ENCODE assay signal across 9 cellular contexts in the genomic region with DNA sequence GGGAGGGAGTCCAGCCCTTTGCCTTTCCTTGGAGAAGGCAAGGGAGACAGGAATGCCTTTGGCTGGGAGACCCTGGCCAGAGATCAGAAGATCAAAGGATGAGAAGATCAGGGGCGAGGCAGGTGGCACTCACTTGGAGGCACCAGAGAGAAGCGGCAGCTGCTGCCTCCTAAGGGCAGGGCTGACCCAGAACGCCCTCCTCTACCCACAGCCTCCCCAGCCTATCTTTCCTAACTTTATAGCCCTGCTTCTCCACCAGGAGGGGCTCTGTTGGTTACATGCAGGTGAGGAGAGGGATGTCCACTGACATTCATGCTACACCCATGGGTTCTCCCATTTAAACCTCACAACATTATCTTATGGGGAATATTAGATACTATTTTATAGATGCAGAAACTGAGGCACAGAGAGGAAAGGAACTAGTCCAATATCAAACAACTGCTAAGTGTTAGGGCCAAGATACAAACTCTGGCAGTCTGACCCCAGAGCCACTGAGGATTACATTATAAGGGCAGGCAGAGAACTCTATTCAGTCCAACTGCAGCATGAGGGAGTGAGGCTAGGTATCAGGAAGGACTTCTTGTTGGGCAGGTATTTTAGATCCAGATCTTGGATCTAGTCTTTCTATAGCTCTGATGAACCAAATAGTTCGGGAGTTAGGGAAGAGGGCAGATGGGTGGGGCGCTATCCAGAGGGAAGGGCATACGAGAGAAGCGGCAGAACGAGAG. TPM values are rescaled to one million over a fixed set of nuclear protein-coding genes. Genes with fewer than 3 reads are reported as not detected.
DNase-seq lines count a peak whose midpoint lies in the region; ATAC-seq and TF ChIP-seq lines count a peak whose summit lies in the region.
"Had no signal": no experiment of that assay in that cellular context is flagged by ENCODE, and none has a peak within 500 bp of the region (broad histone marks: within the 10 kb centered on the region; RNA-seq: fewer than 3 reads in every experiment).

No MANE protein-coding gene starts in this region.

- H2BK12ac ChIP-seq in mesenchymal stem cell (ENCODE audit: low read length in 2 of 2): no peak overlapping the region

- no peak overlapping the region for H4K91ac ChIP-seq in mesenchymal stem cell (ENCODE audit: low read length)

- H3K18ac ChIP-seq in mesenchymal stem cell (ENCODE audit: low read depth in 1 of 2, low read length in 2 of 2): peak overlapping the region in 1 of 2 experiments; percentile 18

- no peak overlapping the region for H3K14ac ChIP-seq in mesenchymal stem cell (ENCODE audit: low read length in 2 of 2)

- peak overlapping the region; percentile 85 to 94 (median 89) for H3K4me2 ChIP-seq in BLaER1 treated with 17β-estradiol and CSF1 and Interleukin-3, amounts not matched to agents 10 nM and 100 nM
- peak overlapping the region; percentile 85 for H3K4me2 ChIP-seq in mesenchymal stem cell (ENCODE audit: low read length, poor library complexity, severe bottlenecking)

- intact Hi-C loops in ascending aorta (cut with DNase I): loop anchor here (2.0 kb wide), 1 partner anchor 23 kb away; no protein-coding TSS in a partner anchor

- no peaks in the 10 kb centered on the region for H3K9me3 ChIP-seq in BLaER1 treated with 17β-estradiol and CSF1 and Interleukin-3, amounts not matched to agents 10 nM and 100 nM (replicated peaks in 1 of 11)
- H3K9me3 ChIP-seq in ascending aorta (no peaks in the 10 kb centered on the region), mesenchymal stem cell (ENCODE audit: control insufficient read depth, low read length) (peaks cover 4% of the 10 kb centered on the region)

- H3K4me3 ChIP-seq in BLaER1 treated with 17β-estradiol and CSF1 and Interleukin-3, amounts not matched to agents 10 nM and 100 nM: peak overlapping the region; percentile 40 to 67 (median 50); a peak in 17 of 20 replicates
- H3K4me3 ChIP-seq in ascending aorta (peak overlapping the region; percentile 52 to 70), mesenchymal stem cell (ENCODE audit: insufficient read depth in 1 of 2, low read depth in 1 of 2, low read length in 2 of 2) (peak overlapping the region in 1 of 2 experiments; percentile 47)

- peaks cover 0 to 30% (median 11%) of the 10 kb centered on the region in 11 experiments; a peak in 18 of 22 replicates for H3K27me3 ChIP-seq in BLaER1 treated with 17β-estradiol and CSF1 and Interleukin-3, amounts not matched to agents 10 nM and 100 nM
- H3K27me3 ChIP-seq in ascending aorta: no peaks in the 10 kb centered on the region
- peaks cover 65 to 99% of the 10 kb centered on the region in 2 experiments for H3K27me3 ChIP-seq in mesenchymal stem cell (ENCODE audit: control insufficient read depth in 1 of 2, insufficient read depth in 1 of 2, low read length in 2 of 2)

- no peaks in the 10 kb centered on the region for H3K79me1 ChIP-seq in mesenchymal stem cell (replicated peaks; ENCODE audit: low read length, poor library complexity, severe bottlenecking)

- no peaks in the 10 kb centered on the region for H3K36me3 ChIP-seq in BLaER1 treated with 17β-estradiol and CSF1 and Interleukin-3, amounts not matched to agents 10 nM and 100 nM
- H3K36me3 ChIP-seq in ascending aorta (no peaks in the 10 kb centered on the region), mesenchymal stem cell (ENCODE audit: control insufficient read depth in 1 of 2, insufficient read depth in 2 of 2, low read depth in 1 of 2, low read length in 2 of 2) (no peaks in the 10 kb centered on the region)

- 3% methylated on average over 6 of the region's 8 CpGs for WGBS in mesenchymal stem cell

- no peak overlapping the region for H3K27ac ChIP-seq in BLaER1 treated with 17β-estradiol and CSF1 and Interleukin-3, amounts not matched to agents 10 nM and 100 nM
- H3K27ac ChIP-seq in ascending aorta (peak overlapping the region; percentile 60 to 74), mesenchymal stem cell (ENCODE audit: low read length, poor library complexity, severe bottlenecking) (no peak overlapping the region)

- DNase-seq in HuH-7 (ENCODE audit: low spot score) (peak; percentile 76), ascending aorta (ENCODE audit: low spot score in 2 of 2) (no peak), mesenchymal stem cell (no peak), pons (ENCODE audit: low spot score) (no peak)
- DNase-seq in stimulated activated CD4-positive, alpha-beta T cell treated with anti-CD3 and anti-CD28 coated beads, Interleukin-4, amount 100 ng/mL, for 4 hours: no peak

- H4K8ac ChIP-seq in mesenchymal stem cell (ENCODE audit: low read length): no peak overlapping the region

- H3K9ac ChIP-seq in BLaER1 treated with 17β-estradiol and CSF1 and Interleukin-3, amounts not matched to agents 10 nM and 100 nM: peak overlapping the region in 6 of 11 experiments; percentile 46 to 63 (median 51); a peak in 8 of 22 replicates
- H3K9ac ChIP-seq in mesenchymal stem cell (ENCODE audit: low read length): no peak overlapping the region

- peaks cover 0 to 11% (median 0%) of the 10 kb centered on the region in 11 experiments; a peak in 2 of 22 replicates for H4K20me1 ChIP-seq in BLaER1 treated with 17β-estradiol and CSF1 and Interleukin-3, amounts not matched to agents 10 nM and 100 nM

- H2BK5ac ChIP-seq in mesenchymal stem cell (ENCODE audit: low read depth, low read length, poor library complexity, severe bottlenecking): no peak overlapping the region

- H2BK15ac ChIP-seq in mesenchymal stem cell (ENCODE audit: low read depth, poor library complexity, severe bottlenecking): no peak overlapping the region

- no peak overlapping the region for H2BK120ac ChIP-seq in mesenchymal stem cell (ENCODE audit: low read depth, low read length)

- ATAC-seq in esophagus mucosa (no peak), HG03442 (IDR thresholded peaks at IDR 0.05; ENCODE audit: unreplicated experiment) (no peak)

- H3K4me1 ChIP-seq in BLaER1 treated with 17β-estradiol and CSF1 and Interleukin-3, amounts not matched to agents 10 nM and 100 nM: peaks cover 13 to 50% (median 34%) of the 10 kb centered on the region in 10 experiments; a peak in 19 of 20 replicates
- H3K4me1 ChIP-seq in ascending aorta (peaks cover 9 to 54% of the 10 kb centered on the region in 2 donors), mesenchymal stem cell (ENCODE audit: control insufficient read depth, insufficient read depth, low read depth, low read length) (peaks cover 3% of the 10 kb centered on the region)

- peak in 2 of 3 experiments; percentile 25 to 35 for TF ChIP-seq CTCF in ascending aorta (IDR thresholded peaks at IDR 0.05)

- H3K23ac ChIP-seq in mesenchymal stem cell (ENCODE audit: low read length in 2 of 2): no peak overlapping the region

- H2AK5ac ChIP-seq in mesenchymal stem cell (ENCODE audit: low read length, severe bottlenecking): no peak overlapping the region

- no peak overlapping the region for H2AFZ ChIP-seq in mesenchymal stem cell (ENCODE audit: low read depth, low read length)

- no peak overlapping the region for H3K4ac ChIP-seq in mesenchymal stem cell (ENCODE audit: low read depth in 1 of 2, low read length in 2 of 2)

RNA-seq across cellular contexts. Expression of gene LGR6, which starts 19.9 kb away (rescaled TPM):
- total RNA-seq in ascending aorta (26.0 TPM), esophagus mucosa (2.7 TPM)
- not detected for polyA plus RNA-seq in mesenchymal stem cell (2013, experiment 1 of 2)
- not detected for polyA plus RNA-seq in mesenchymal stem cell (2013, experiment 2 of 2)

RNA-seq across cellular contexts. Expression of gene PTPN7, which starts 53.1 kb away (rescaled TPM):
- total RNA-seq in ascending aorta: not detected
- polyA plus RNA-seq in mesenchymal stem cell (2013, experiment 1 of 2): not detected
- 0.15 TPM for polyA plus RNA-seq in mesenchymal stem cell (2013, experiment 2 of 2)
- total RNA-seq in esophagus mucosa: 1.2 TPM
- total RNA-seq: NCI-H460 had no signal

Comparison
In these comparisons a context has a peak if more than half of its experiments do, and no peak if none do; other contexts are left out.
1. H3K27ac ChIP-seq: peak in ascending aorta (2 of 2); none in BLaER1 treated with 17β-estradiol and CSF1 and Interleukin-3, amounts not matched to agents 10 nM and 100 nM (0 of 11) and mesenchymal stem cell (single experiment).